ENCODE assay signal across 8 cellular contexts in the genomic region with DNA sequence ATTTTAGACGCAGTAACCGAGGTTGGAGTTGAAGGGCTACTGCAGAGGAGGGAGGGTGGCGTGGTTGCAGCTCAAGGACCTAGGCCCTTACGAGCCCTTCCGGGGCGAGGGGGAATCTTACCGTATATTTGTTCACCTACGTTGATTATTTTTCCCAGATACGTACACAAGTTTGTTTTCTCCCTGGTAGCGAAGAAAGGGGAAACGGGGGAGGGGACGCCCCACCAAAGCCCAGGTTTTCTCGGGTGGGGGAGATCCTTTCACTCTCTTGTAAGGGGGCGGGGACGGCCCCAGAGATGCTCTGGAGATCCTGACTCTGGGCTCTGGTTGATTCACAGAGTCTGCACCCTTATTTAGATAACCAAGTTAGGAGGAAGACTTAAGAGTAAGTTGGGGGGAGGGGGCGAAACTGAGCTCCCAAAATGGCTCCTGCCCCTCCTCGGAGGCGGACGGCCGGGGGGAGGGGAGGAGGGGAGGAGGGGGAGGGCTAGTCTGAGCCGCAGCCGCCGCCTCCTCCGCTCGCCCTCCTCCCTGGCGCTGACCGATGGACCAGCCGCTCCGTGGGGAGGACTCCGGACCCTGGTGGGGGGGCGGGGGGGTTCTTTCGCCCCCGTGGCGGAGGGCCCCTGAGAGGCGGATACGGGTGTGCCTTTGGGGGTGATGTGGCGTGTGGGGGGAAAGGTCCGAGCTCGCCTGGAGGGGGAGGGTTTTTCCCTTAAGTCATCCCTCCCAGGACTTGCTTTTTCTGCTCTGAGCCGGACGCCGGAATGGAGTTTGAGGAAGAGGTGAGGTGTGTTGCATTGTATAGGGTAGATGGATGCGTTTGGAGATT. TPM values are rescaled to one million over a fixed set of nuclear protein-coding genes. Genes with fewer than 3 reads are reported as not detected.
DNase-seq lines count a peak whose midpoint lies in the region; ATAC-seq and TF ChIP-seq lines count a peak whose summit lies in the region.

No MANE protein-coding gene starts in this region.

- H3K4me3 Mint-ChIP-seq in activated CD4-positive, alpha-beta T cell treated with anti-CD3 and anti-CD28 coated beads for 36 hours = peak overlapping the region; percentile 98

- H3K9me3 Mint-ChIP-seq in activated CD4-positive, alpha-beta T cell treated with anti-CD3 and anti-CD28 coated beads for 36 hours (ENCODE audit: low read depth) = no peaks in the 10 kb centered on the region

- no peak for TF ChIP-seq CTCF in choroid plexus epithelial cell (conservative IDR thresholded peaks at IDR 0.05; ENCODE audit: low read depth, low read length)

- POLR2A ChIA-PET in activated CD4-positive, alpha-beta T cell treated with anti-CD3 and anti-CD28 coated beads for 36 hours (lab: Charles Lee) = interaction anchor here (0.6 to 7.6 kb wide), 19 partner anchors 10 to 793 kb away, joined by 3 to 83 read pairs (median 7); a partner anchor contains a TSS

- peaks cover 26% of the 10 kb centered on the region for H3K4me1 Mint-ChIP-seq in activated CD4-positive, alpha-beta T cell treated with anti-CD3 and anti-CD28 coated beads for 36 hours

- DNase-seq in NCI-H524 (lab: John Stamatoyannopoulos, UW) (peak; percentile 58 to 73), NCI-H524 treated with DMSO at 0.1 percent for 48 hours (lab: John Stamatoyannopoulos, UW) (no peak), NCI-H226 (peak; percentile 85), choroid plexus epithelial cell (ENCODE audit: low read depth) (peak; percentile 93), left colon (peak; percentile 89 to 93)
- DNase-seq in activated CD4-positive, alpha-beta T cell treated with anti-CD3 and anti-CD28 coated beads for 36 hours = peak; percentile 94
- DNase-seq in stimulated activated CD4-positive, alpha-beta T cell treated with anti-CD3 and anti-CD28 coated beads, Interleukin-1b, Interleukin-23, amount 100 ng/mL, for 1 hour (ENCODE audit: low read depth in 2 of 2) = peak; percentile 49 to 72

- no peaks in the 10 kb centered on the region for H3K27me3 Mint-ChIP-seq in activated CD4-positive, alpha-beta T cell treated with anti-CD3 and anti-CD28 coated beads for 36 hours

- CTCF ChIA-PET in activated CD4-positive, alpha-beta T cell treated with anti-CD3 and anti-CD28 coated beads for 36 hours (lab: Charles Lee) = interaction anchor here (0.5 to 13.4 kb wide), 9 partner anchors 14 to 1237 kb away, joined by 3 to 197 read pairs (median 12); a partner anchor contains a TSS

- ATAC-seq in activated CD4-positive, alpha-beta T cell treated with anti-CD3 and anti-CD28 coated beads for 36 hours = peak; percentile 30
- ATAC-seq in left colon = peak; percentile 39
- no peak for ATAC-seq in GM19324 (IDR thresholded peaks at IDR 0.05; ENCODE audit: low FRiP score, unreplicated experiment)

- H3K27ac Mint-ChIP-seq in activated CD4-positive, alpha-beta T cell treated with anti-CD3 and anti-CD28 coated beads for 36 hours = peak overlapping the region; percentile 100

- intact Hi-C loops in activated CD4-positive, alpha-beta T cell treated with anti-CD3 and anti-CD28 coated beads for 36 hours (cut with DNase I, micrococcal nuclease) = loop anchor here (1.0 to 10.0 kb wide), 10 partner anchors 116 to 1267 kb away; a partner anchor contains a TSS
- intact Hi-C loops in left colon (cut with DNase I, micrococcal nuclease) = no loop called here

- H3K36me3 Mint-ChIP-seq in activated CD4-positive, alpha-beta T cell treated with anti-CD3 and anti-CD28 coated beads for 36 hours (ENCODE audit: low read depth) = peaks cover 58% of the 10 kb centered on the region

- H3K4me3 ChIP-seq in choroid plexus epithelial cell (ENCODE audit: low read depth, low read length) = peak overlapping the region; percentile 71

RNA-seq across cellular contexts. Expression of a gene that starts 2.2 kb away (rescaled TPM):
- 100 to 1,000 TPM; 230 to 338 TPM for total RNA-seq in activated CD4-positive, alpha-beta T cell treated with anti-CD3 and anti-CD28 coated beads for 36 hours
- 100 to 1,000 TPM; 128 TPM for total RNA-seq in left colon

RNA-seq across cellular contexts. Expression of a gene that starts 17.7 kb away (rescaled TPM):
- 10 to 100 TPM; 11.8 TPM for total RNA-seq in activated CD4-positive, alpha-beta T cell treated with anti-CD3 and anti-CD28 coated beads for 36 hours
- 10 to 100 TPM; 11.8 to 22.1 TPM for total RNA-seq in left colon

RNA-seq across cellular contexts. Expression of a gene that starts 29.8 kb away (rescaled TPM):
- total RNA-seq in activated CD4-positive, alpha-beta T cell treated with anti-CD3 and anti-CD28 coated beads for 36 hours = 1 to 10 TPM; 1.9 to 2.3 TPM
- total RNA-seq in left colon = 10 to 100 TPM in 1 of 2 donors, 1 to 10 TPM in 1; 4.0 to 21.3 TPM

RNA-seq across cellular contexts. Expression of a gene that starts 38.8 kb away (rescaled TPM):
- 1 to 10 TPM; 1.7 to 3.3 TPM for total RNA-seq in activated CD4-positive, alpha-beta T cell treated with anti-CD3 and anti-CD28 coated beads for 36 hours
- 1 to 10 TPM in 1 of 2 donors, under 1 TPM in 1; 0.92 to 4.7 TPM for total RNA-seq in left colon

Comparison
In these comparisons a context has a peak if more than half of its experiments do, and no peak if none do; other contexts are left out.
1. intact Hi-C loops: an anchor here in activated CD4-positive, alpha-beta T cell treated with anti-CD3 and anti-CD28 coated beads for 36 hours (1.0 to 10.0 kb wide); none called in left colon.